In genomic region chr1:211829343-211830054, GRCh38 we compare ENCODE assay signal across 8 cellular contexts. TPM values are rescaled to one million over a fixed set of nuclear protein-coding genes. Genes with fewer than 3 reads are reported as not detected.
DNase-seq lines count a peak whose midpoint lies in the region; ATAC-seq, FAIRE-seq and TF ChIP-seq lines count a peak whose summit lies in the region.

No MANE protein-coding gene starts in this region.

- DNase-seq in HEK293T (ENCODE audit: extremely low spot score) (peak; percentile 62), SHP77 (lab: John Stamatoyannopoulos, UW) (peak; percentile 16 to 49), H1 (ENCODE audit: low read depth in 1 of 2, low spot score in 2 of 2) (peak in 1 of 2 experiments; percentile 58), memory B cell (ENCODE audit: low spot score in 2 of 2) (no peak), tibial nerve (ENCODE audit: low spot score in 2 of 2) (no peak)

- peak; percentile 18 to 38 (median 26); a peak in 3 of 4 replicates for TF ChIP-seq CTCF in H1 (IDR thresholded peaks at IDR 0.05; ENCODE audit: control extremely low read depth in 1 of 3, insufficient read depth in 1 of 3, low read depth in 1 of 3, low read length in 3 of 3)
- no peak for TF ChIP-seq CTCF in tibial nerve (IDR thresholded peaks at IDR 0.05)

- no peaks in the 10 kb centered on the region for H3K9me3 Mint-ChIP-seq in memory B cell

- H2BK5ac ChIP-seq in H1 (ENCODE audit: low read depth, low read length), result no peak overlapping the region

- no peak overlapping the region for H3K56ac ChIP-seq in H1 (replicated peaks; ENCODE audit: insufficient read length, low read depth, low read length)

- H2BK120ac ChIP-seq in H1 (replicated peaks; ENCODE audit: low read depth, low read length), result no peak overlapping the region

- H3K23me2 ChIP-seq in H1 (ENCODE audit: low read depth, low read length), result peaks cover 7% of the 10 kb centered on the region

- peak overlapping the region; percentile 76; the same call in 1 of the 2 replicates for H2AFZ ChIP-seq in H1 (ENCODE audit: low read length)

- H3K4me2 ChIP-seq in BLaER1, result peak overlapping the region; percentile 90
- H3K4me2 ChIP-seq in H1 (ENCODE audit: insufficient read depth in 1 of 2, low read depth in 2 of 2, low read length in 2 of 2), result peak overlapping the region; percentile 76 to 92

- peaks cover 27% of the 10 kb centered on the region for H3K4me1 ChIP-seq in BLaER1
- H3K4me1 ChIP-seq in H1 (replicated peaks in 1 of 4; ENCODE audit: control insufficient read depth in 3 of 4, insufficient read depth in 4 of 4, low read length in 3 of 4), result peaks cover 0 to 7% (median 3%) of the 10 kb centered on the region in 4 experiments; a peak in 5 of 7 replicates
- H3K4me1 ChIP-seq in tibial nerve, result peaks cover 0 to 29% (median 9%) of the 10 kb centered on the region in 4 donors

- H3K9me3 ChIP-seq in BLaER1 (no peaks in the 10 kb centered on the region), H1 (ENCODE audit: insufficient read depth in 2 of 2, low read depth in 1 of 2, low read length in 1 of 2) (no peaks in the 10 kb centered on the region), tibial nerve (no peaks in the 10 kb centered on the region)

- H3K36me3 ChIP-seq in BLaER1 (peaks cover 15% of the 10 kb centered on the region; the same call in 1 of the 2 replicates), H1 (ENCODE audit: control insufficient read depth in 2 of 4, insufficient read depth in 4 of 4, low read length in 3 of 4) (no peaks in the 10 kb centered on the region; a peak in 1 of 8 replicates), tibial nerve (peaks cover 0 to 8% (median 0%) of the 10 kb centered on the region in 3 donors)

- H3K4me3 Mint-ChIP-seq in memory B cell, result peak overlapping the region; percentile 94

- H2AK5ac ChIP-seq in H1 (ENCODE audit: low read depth, low read length), result no peak overlapping the region

- H3K9ac ChIP-seq in BLaER1 (peak overlapping the region; percentile 91), H1 (replicated peaks in 1 of 4; ENCODE audit: extremely low read depth in 1 of 4, low read depth in 3 of 4, low read length in 3 of 4) (peak overlapping the region in 1 of 4 experiments; percentile 44; a peak in 1 of 7 replicates)

- peak overlapping the region; percentile 87 for H3K27ac Mint-ChIP-seq in memory B cell

- H3K18ac ChIP-seq in H1 (ENCODE audit: extremely low read depth, low read length), result no peak overlapping the region

- FAIRE-seq in H1 (lab: Jason Lieb, UNC), result no peak

- H3K36me3 Mint-ChIP-seq in memory B cell, result peaks cover 5% of the 10 kb centered on the region

- no peak overlapping the region for H4K8ac ChIP-seq in H1 (ENCODE audit: extremely low read depth, insufficient read depth, low read length)

- H4K20me1 ChIP-seq in BLaER1, result peaks cover 35% of the 10 kb centered on the region; the same call in 1 of the 2 replicates
- no peaks in the 10 kb centered on the region for H4K20me1 ChIP-seq in H1 (replicated peaks in 1 of 2; ENCODE audit: control insufficient read depth in 1 of 2, insufficient read depth in 2 of 2, low read length in 2 of 2)

- no peaks in the 10 kb centered on the region for H3K79me2 ChIP-seq in H1 (ENCODE audit: control insufficient read depth in 1 of 2, insufficient read depth in 2 of 2, low read length in 2 of 2)

- no peak overlapping the region for H3K4ac ChIP-seq in H1 (replicated peaks; ENCODE audit: insufficient read length, low read depth, low read length)

- TF ChIP-seq RAD21 in H1 (IDR thresholded peaks at IDR 0.05 in 1 of 2, conservative IDR thresholded peaks at IDR 0.05 in 1 of 2; ENCODE audit: low read depth in 2 of 2, low read length in 2 of 2), result no peak; a peak in 1 of 4 replicates

- H3K27ac ChIP-seq in BLaER1 (peak overlapping the region; percentile 95), H1 (ENCODE audit: low read depth, low read length) (no peak overlapping the region), tibial nerve (peak overlapping the region in 3 of 4 donors; percentile 90 to 95 (median 94))

- 5% methylated on average over 22 of the region's 22 CpGs; no CpG with 5 or more reads in 1 of the 2 experiments for WGBS in H1 (ENCODE audit: extremely low coverage in 1 of 2, insufficient coverage in 1 of 2, insufficient read length in 1 of 2, insufficient replicate concordance in 2 of 2, low coverage in 1 of 2, low lambda C conversion rate in 2 of 2, missing lambda C conversion rate in 1 of 2), 2 experiments
- 27 to 31% methylated on average over 22 of the region's 22 CpGs for WGBS in tibial nerve, 2 donors

- TF ChIP-seq EP300 in H1 (IDR thresholded peaks at IDR 0.05; ENCODE audit: borderline replicate concordance in 1 of 2, low read depth in 2 of 2, low read length in 2 of 2) (no peak), tibial nerve (IDR thresholded peaks at IDR 0.05) (no peak)

- no peaks in the 10 kb centered on the region for H3K27me3 Mint-ChIP-seq in memory B cell

- H2BK20ac ChIP-seq in H1 (ENCODE audit: low read length), result no peak overlapping the region

- H3K23ac ChIP-seq in H1 (ENCODE audit: insufficient read length), result no peak overlapping the region

- no peak for TF ChIP-seq POLR2A in H1 (IDR thresholded peaks at IDR 0.05; ENCODE audit: control extremely low read depth in 1 of 2, low read depth in 2 of 2, low read length in 2 of 2)
- no peak for TF ChIP-seq POLR2A in tibial nerve (IDR thresholded peaks at IDR 0.05)

- H2BK12ac ChIP-seq in H1 (ENCODE audit: low read depth, low read length), result no peak overlapping the region

- H3K4me3 ChIP-seq in BLaER1, result peak overlapping the region; percentile 93
- peak overlapping the region; percentile 47 to 74 (median 57) for H3K4me3 ChIP-seq in H1 (ENCODE audit: extremely low read depth in 1 of 4, insufficient read depth in 2 of 4, low read depth in 3 of 4, low read length in 4 of 4)
- peak overlapping the region; percentile 48 to 93 (median 88) for H3K4me3 ChIP-seq in tibial nerve

- CTCF ChIA-PET in HEK293T (lab: Yijun Ruan, JAX), result interaction anchor here (0.7 to 1.6 kb wide), 6 partner anchors 13 to 205 kb away, joined by 3 to 7 read pairs (median 4); no protein-coding TSS in a partner anchor
- CTCF ChIA-PET in H1 (lab: Charles Lee; ENCODE audit: partially characterized antibody), result interaction anchor here (0.6 to 3.6 kb wide), 13 partner anchors 9 to 216 kb away, joined by 3 to 15 read pairs (median 3); no protein-coding TSS in a partner anchor

- H4K91ac ChIP-seq in H1 (replicated peaks; ENCODE audit: insufficient read length, low read length), result no peak overlapping the region

- ATAC-seq in memory B cell (ENCODE audit: low read depth) (peak; percentile 9), HG03139 (IDR thresholded peaks at IDR 0.05; ENCODE audit: unreplicated experiment) (no peak), HG03439 (IDR thresholded peaks at IDR 0.05; ENCODE audit: unreplicated experiment) (no peak)

- H3K4me1 Mint-ChIP-seq in memory B cell, result peaks cover 45% of the 10 kb centered on the region

- no peak overlapping the region for H3K14ac ChIP-seq in H1 (ENCODE audit: insufficient read length)

- no peaks in the 10 kb centered on the region for H3K79me1 ChIP-seq in H1 (ENCODE audit: low read depth, low read length)

- H2BK15ac ChIP-seq in H1 (ENCODE audit: low read length), result no peak overlapping the region

- H3K27me3 ChIP-seq in BLaER1, result no peaks in the 10 kb centered on the region
- H3K27me3 ChIP-seq in H1 (replicated peaks in 1 of 4; ENCODE audit: control insufficient read depth in 3 of 4, extremely low read depth in 1 of 4, insufficient read depth in 3 of 4, low read length in 3 of 4), result peaks cover 0 to 12% (median 6%) of the 10 kb centered on the region in 4 experiments; a peak in 5 of 7 replicates
- H3K27me3 ChIP-seq in tibial nerve, result no peaks in the 10 kb centered on the region

- no peak overlapping the region for H4K5ac ChIP-seq in H1 (ENCODE audit: insufficient read length, low read depth, low read length)

- POLR2A ChIA-PET in HEK293T (lab: Yijun Ruan, JAX), result interaction anchor here (0.7 to 1.4 kb wide), 3 partner anchors 10 to 206 kb away, joined by 3 to 4 read pairs (median 4); partner anchors contain the start of genes DTL and INTS7
- POLR2A ChIA-PET in H1 (lab: Charles Lee; ENCODE audit: partially characterized antibody), result interaction anchor here (0.5 to 1.8 kb wide), 5 partner anchors 9 to 876 kb away, joined by 3 to 6 read pairs (median 3); no protein-coding TSS in a partner anchor

TF ChIP-seq in HEK293T, 16 proteins besides CTCF, POLR2A, EP300 and RAD21 (continues in another document):
- TF ChIP-seq FOXK2 (IDR thresholded peaks at IDR 0.05) (no peak), L3MBTL2 (conservative IDR thresholded peaks at IDR 0.05) (no peak), SP1 (IDR thresholded peaks at IDR 0.05) (no peak), HDGF (IDR thresholded peaks at IDR 0.05; ENCODE audit: borderline replicate concordance) (no peak), SUZ12 (IDR thresholded peaks at IDR 0.05) (no peak), CTBP1 (IDR thresholded peaks at IDR 0.05; ENCODE audit: borderline replicate concordance) (no peak), FOXM1 (IDR thresholded peaks at IDR 0.05; ENCODE audit: borderline replicate concordance) (no peak), BHLHE40 (IDR thresholded peaks at IDR 0.05; ENCODE audit: borderline replicate concordance) (no peak), ZNF384 (IDR thresholded peaks at IDR 0.05) (no peak), ELF4 (IDR thresholded peaks at IDR 0.05) (no peak), TARDBP (IDR thresholded peaks at IDR 0.05) (no peak)

TF ChIP-seq in H1, 55 proteins besides CTCF, POLR2A, EP300 and RAD21 (continues in another document):
- TF ChIP-seq CREB1 (IDR thresholded peaks at IDR 0.05) (no peak), ATF3 (IDR thresholded peaks at IDR 0.05; ENCODE audit: insufficient read depth, low read depth, low read length) (no peak), POLR2AphosphoS5 (IDR thresholded peaks at IDR 0.05; ENCODE audit: low read depth, low read length) (no peak), CBX5 (IDR thresholded peaks at IDR 0.05; ENCODE audit: low read depth, low read length) (no peak), CHD2 (IDR thresholded peaks at IDR 0.05; ENCODE audit: low read length) (no peak), TEAD4 (IDR thresholded peaks at IDR 0.05; ENCODE audit: low read depth, low read length) (peak; percentile 72), TCF12 (IDR thresholded peaks at IDR 0.05; ENCODE audit: low read depth, low read length) (no peak)

RNA-seq across cellular contexts. Expression of gene LPGAT1, which starts 1.1 kb away (rescaled TPM):
- total RNA-seq in H1 (2021; fragmentation: NEBNext Ultra II Directional; extraction: Animal tissue kit (Norgen Biotek cat#: 25700)), result 13.5 and 14.6 TPM in 2 replicates
- 1.9 and 2.3 TPM in 2 replicates for polyA plus RNA-seq in H1 (2011; rRNA removed)
- polyA plus RNA-seq in H1 (2011; cell fraction: cytosol; rRNA removed), result 2.3 TPM
- polyA plus RNA-seq in H1 (2011; cell fraction: nucleus; rRNA removed), result 6.4 TPM
- 2.3 to 4.1 TPM (median 3.5 TPM) in 4 replicates for polyA plus RNA-seq in H1 (2012, experiment 1 of 2)
- polyA plus RNA-seq in H1 (2012, experiment 2 of 2), result 0.30 TPM
- polyA plus RNA-seq in H1 (2013, experiment 1 of 2), result 6.0 TPM
- polyA plus RNA-seq in H1 (2013, experiment 2 of 2), result 6.6 TPM
- polyA minus RNA-seq in H1 (2011; rRNA and poly(A)+ RNA removed), result 5.3 and 5.8 TPM in 2 replicates
- 9.4 TPM for polyA minus RNA-seq in H1 (2011; cell fraction: cytosol; rRNA and poly(A)+ RNA removed)
- polyA minus RNA-seq in H1 (2011; cell fraction: nucleus; rRNA and poly(A)+ RNA removed), result 21.9 TPM
- total RNA-seq in tibial nerve, result 10 to 100 TPM; 26.7 to 41.4 (median 38.1) TPM

Comparison
In these comparisons a context has a peak if more than half of its experiments do, and no peak if none do; other contexts are left out.
1. DNase-seq: peak in HEK293T (single experiment) and SHP77 (2 of 2); none in memory B cell (0 of 2) and tibial nerve (0 of 2).
2. CTCF ChIP-seq: peak in H1 (3 of 3); none in tibial nerve (0 of 5).
3. Peak in every context shown above with its lines, with median percentiles within 50 percentile points of each other: H3K4me3 ChIP-seq.